19 cellular contexts compared by ENCODE assay signal in genomic region chrX:107880054-107880610, GRCh38.
"Had no signal": no experiment of that assay in that cellular context is flagged by ENCODE, and none has a peak within 500 bp of the region (broad histone marks: within the 10 kb centered on the region; RNA-seq: fewer than 3 reads in every experiment).

No MANE protein-coding gene starts in this region.

- ATAC-seq: activated CD8-positive, alpha-beta T cell treated with anti-CD3 and anti-CD28 coated beads for 36 hours; lower lobe of right lung; stimulated activated naive B cell treated with anti-CD40 and anti-IgM and Interleukin-4, amounts not matched to agents 10 μg/mL and 1 μg/mL and 100 μg/mL, for 72 hours had no signal

- H3K27ac ChIP-seq: coronary artery, lower lobe of right lung, neutrophil, right lobe of liver, transverse colon, VCaP had no signal

- DNase-seq: activated CD8-positive, alpha-beta T cell treated with anti-CD3 and anti-CD28 coated beads for 36 hours; activated naive CD4-positive, alpha-beta T cell; caudate nucleus; effector CD4-positive, alpha-beta T cell; immature natural killer cell; lower lobe of right lung; midbrain; naive B cell; posterior cingulate gyrus; right lobe of liver; SK-N-SH; stimulated activated CD4-positive, alpha-beta T cell treated with anti-CD3 and anti-CD28 coated beads, Interleukin-2, amount 100 ng/mL, for 24 hours; stimulated activated naive B cell treated with anti-CD40 and anti-IgM and Interleukin-4, amounts not matched to agents 10 μg/mL and 1 μg/mL and 100 μg/mL, for 72 hours; T-helper 1 cell; transverse colon had no signal

- H3K4me1 ChIP-seq: lower lobe of right lung, right lobe of liver, transverse colon had no signal

- H3K4me1 Mint-ChIP-seq: immature natural killer cell; naive B cell; stimulated activated naive B cell treated with anti-CD40 and anti-IgM and Interleukin-4, amounts not matched to agents 10 μg/mL and 1 μg/mL and 100 μg/mL, for 72 hours had no signal

- H3K4me3 Mint-ChIP-seq: activated CD8-positive, alpha-beta T cell treated with anti-CD3 and anti-CD28 coated beads for 36 hours; activated T-helper 1 cell treated with anti-CD3 and anti-CD28 coated beads, Interleukin-12 subunit alpha, Interleukin-12 subunit beta, Interleukin-2, Interleukin-4 antibody, amounts not matched to agents 30 ng/mL and 10 ng/mL and 1 ng/mL, durations not matched to agents 14 hours and 24 hours and 36 hours; immature natural killer cell; naive B cell; stimulated activated naive B cell treated with anti-CD40 and anti-IgM and Interleukin-4, amounts not matched to agents 10 μg/mL and 1 μg/mL and 100 μg/mL, for 72 hours had no signal

- H3K4me3 ChIP-seq: coronary artery, lower lobe of right lung, right lobe of liver, transverse colon had no signal

- H3K4me2 ChIP-seq: SK-N-SH had no signal

- H3K9me3 Mint-ChIP-seq: activated CD8-positive, alpha-beta T cell treated with anti-CD3 and anti-CD28 coated beads for 36 hours; activated T-helper 1 cell treated with anti-CD3 and anti-CD28 coated beads, Interleukin-12 subunit alpha, Interleukin-12 subunit beta, Interleukin-2, Interleukin-4 antibody, amounts not matched to agents 30 ng/mL and 10 ng/mL and 1 ng/mL, durations not matched to agents 14 hours and 24 hours and 36 hours; immature natural killer cell; stimulated activated naive B cell treated with anti-CD40 and anti-IgM and Interleukin-4, amounts not matched to agents 10 μg/mL and 1 μg/mL and 100 μg/mL, for 72 hours had no signal

- H3K27me3 ChIP-seq: neutrophil, right lobe of liver, transverse colon had no signal

- H3K27ac Mint-ChIP-seq: activated CD8-positive, alpha-beta T cell treated with anti-CD3 and anti-CD28 coated beads for 36 hours; activated T-helper 1 cell treated with anti-CD3 and anti-CD28 coated beads, Interleukin-12 subunit alpha, Interleukin-12 subunit beta, Interleukin-2, Interleukin-4 antibody, amounts not matched to agents 30 ng/mL and 10 ng/mL and 1 ng/mL, durations not matched to agents 14 hours and 24 hours and 36 hours; immature natural killer cell; naive B cell; stimulated activated naive B cell treated with anti-CD40 and anti-IgM and Interleukin-4, amounts not matched to agents 10 μg/mL and 1 μg/mL and 100 μg/mL, for 72 hours had no signal

- H3K36me3 ChIP-seq: lower lobe of right lung, neutrophil, right lobe of liver, transverse colon had no signal

- H3K27me3 Mint-ChIP-seq: activated CD8-positive, alpha-beta T cell treated with anti-CD3 and anti-CD28 coated beads for 36 hours had no signal

- H3K36me3 Mint-ChIP-seq: immature natural killer cell; naive B cell; stimulated activated naive B cell treated with anti-CD40 and anti-IgM and Interleukin-4, amounts not matched to agents 10 μg/mL and 1 μg/mL and 100 μg/mL, for 72 hours had no signal

- H3K9me3 ChIP-seq: lower lobe of right lung, neutrophil, right lobe of liver, SK-N-SH, transverse colon had no signal
